Comparison of ENCODE assay signal across 8 cellular contexts in the genomic region with DNA sequence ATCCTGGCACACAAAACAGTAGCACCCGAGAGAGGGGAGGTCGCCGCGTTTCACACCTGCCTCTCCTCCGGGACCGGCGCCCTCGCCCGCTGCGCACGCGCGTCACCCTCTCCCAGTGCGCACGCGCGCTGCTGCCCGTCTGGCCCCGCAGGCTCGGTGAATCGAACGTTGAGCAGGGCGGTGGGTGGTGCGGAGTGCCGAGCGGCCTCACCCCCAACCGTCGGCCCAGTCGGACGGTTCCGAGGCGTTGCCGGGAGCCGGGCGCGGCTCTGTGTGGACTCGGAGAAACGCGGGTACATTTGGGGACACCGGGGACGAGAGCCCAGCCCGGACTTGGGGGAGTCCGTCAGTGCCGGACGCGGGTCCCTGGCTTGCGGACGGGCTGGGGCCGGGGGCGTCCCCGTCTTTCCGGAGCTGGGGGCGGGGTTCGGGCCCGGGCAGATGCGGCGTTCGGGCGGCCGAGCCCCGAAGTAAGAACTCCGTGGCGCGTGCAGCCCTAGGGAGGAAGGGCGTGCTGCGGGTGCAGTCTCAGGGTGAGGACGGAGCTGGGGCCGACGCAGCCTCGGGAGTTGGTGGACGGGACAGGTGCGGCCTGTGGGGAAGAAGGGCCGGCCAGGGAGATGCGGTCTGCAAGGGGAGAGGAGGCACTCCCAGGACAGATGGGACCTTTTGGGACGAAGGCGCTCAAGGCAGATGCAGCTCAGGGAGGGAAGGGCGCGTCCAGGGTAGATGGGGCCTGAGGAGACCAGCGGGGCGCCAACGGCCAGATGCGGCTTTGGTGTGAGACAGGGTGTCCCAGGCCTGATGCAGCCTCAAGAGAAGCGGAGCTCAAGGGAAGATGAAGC. TPM values are rescaled to one million over a fixed set of nuclear protein-coding genes. Genes with fewer than 3 reads are reported as not detected.
A peak's percentile ranks its signal among the peaks of the same experiment; 100 is the strongest.
DNase-seq lines count a peak whose midpoint lies in the region; ATAC-seq, FAIRE-seq and TF ChIP-seq lines count a peak whose summit lies in the region.

A gene with protein sequence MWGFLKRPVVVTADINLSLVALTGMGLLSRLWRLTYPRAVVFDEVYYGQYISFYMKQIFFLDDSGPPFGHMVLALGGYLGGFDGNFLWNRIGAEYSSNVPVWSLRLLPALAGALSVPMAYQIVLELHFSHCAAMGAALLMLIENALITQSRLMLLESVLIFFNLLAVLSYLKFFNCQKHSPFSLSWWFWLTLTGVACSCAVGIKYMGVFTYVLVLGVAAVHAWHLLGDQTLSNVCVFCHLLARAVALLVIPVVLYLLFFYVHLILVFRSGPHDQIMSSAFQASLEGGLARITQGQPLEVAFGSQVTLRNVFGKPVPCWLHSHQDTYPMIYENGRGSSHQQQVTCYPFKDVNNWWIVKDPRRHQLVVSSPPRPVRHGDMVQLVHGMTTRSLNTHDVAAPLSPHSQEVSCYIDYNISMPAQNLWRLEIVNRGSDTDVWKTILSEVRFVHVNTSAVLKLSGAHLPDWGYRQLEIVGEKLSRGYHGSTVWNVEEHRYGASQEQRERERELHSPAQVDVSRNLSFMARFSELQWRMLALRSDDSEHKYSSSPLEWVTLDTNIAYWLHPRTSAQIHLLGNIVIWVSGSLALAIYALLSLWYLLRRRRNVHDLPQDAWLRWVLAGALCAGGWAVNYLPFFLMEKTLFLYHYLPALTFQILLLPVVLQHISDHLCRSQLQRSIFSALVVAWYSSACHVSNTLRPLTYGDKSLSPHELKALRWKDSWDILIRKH (plus strand): TSS at position 138 of the 845 bp plus-strand sequence. CDS start 1,301 bp downstream, outside the sequence.

- FAIRE-seq in A549 (lab: Jason Lieb, UNC) (no peak), kidney (lab: Jason Lieb, UNC) (no peak)

- POLR2A ChIA-PET in A549 (lab: Yijun Ruan, JAX) = no interaction called here

- H3K27ac ChIP-seq in A549 (peak within 1 kb of the TSS; percentile 81 to 94), kidney (ENCODE audit: low read depth in 2 of 2, low read length in 2 of 2) (peak within 1 kb of the TSS; percentile 32 to 37)

- ATAC-seq in A549 = peak; percentile 80 to 88
- ATAC-seq in GM18867 (IDR thresholded peaks at IDR 0.05; ENCODE audit: unreplicated experiment) = peak; percentile 84
- peak; percentile 82 for ATAC-seq in HG03159 (IDR thresholded peaks at IDR 0.05; ENCODE audit: unreplicated experiment)

- H3K36me3 ChIP-seq in kidney (ENCODE audit: control insufficient read depth in 1 of 2, insufficient read depth in 2 of 2, low read length in 2 of 2) = peaks cover 13 to 16% of the 10 kb centered on the region in 2 donors

- TF ChIP-seq RAD21 in A549 (conservative IDR thresholded peaks at IDR 0.05 in 1 of 2, IDR thresholded peaks at IDR 0.05 in 1 of 2) = no peak

- peak within 1 kb of the TSS; percentile 65 to 67 for H3K9ac ChIP-seq in kidney (ENCODE audit: low read length in 2 of 2)

- peak within 1 kb of the TSS; percentile 81 for H3K4me2 ChIP-seq in A549

- TF ChIP-seq EP300 in A549 (IDR thresholded peaks at IDR 0.05) = no peak

- peak; percentile 80 to 90 for DNase-seq in A549 (ENCODE audit: low read depth in 1 of 2, low spot score in 1 of 2)
- DNase-seq in NCI-H2227 treated with DMSO at 0.1 percent for 48 hours (lab: John Stamatoyannopoulos, UW) = peak; percentile 82
- DNase-seq in activated CD4-positive, alpha-beta T cell treated with anti-CD3 and anti-CD28 coated beads for 1 hour = peak; percentile 85
- peak; percentile 34 to 51 for DNase-seq in cerebellar nuclear complex (lab: John Stamatoyannopoulos, UW)
- peak; percentile 95 for DNase-seq in kidney
- DNase-seq in stimulated activated CD4-positive, alpha-beta T cell treated with anti-CD3 and anti-CD28 coated beads, Interleukin-15, amount 100 ng/mL, for 1 hour (ENCODE audit: low read depth in 1 of 2, low spot score in 1 of 2) = peak; percentile 81 to 83

- intact Hi-C loops in kidney (cut with DNase I) = no loop called here

- WGBS in A549 (ENCODE audit: missing lambda C conversion rate) = 6% methylated on average over 39 of the region's 83 CpGs

- no peaks in the 10 kb centered on the region for H3K9me3 ChIP-seq in A549
- H3K9me3 ChIP-seq in kidney (ENCODE audit: control insufficient read depth in 1 of 2, low read length in 2 of 2) = no peaks in the 10 kb centered on the region

- CTCF ChIA-PET in A549 (lab: Yijun Ruan, JAX) = interaction anchor here (0.6 to 2.0 kb wide), 8 partner anchors 13 to 246 kb away, joined by 3 to 7 read pairs (median 5); a partner anchor contains a TSS

- H3K4me1 ChIP-seq in A549 (peaks cover 10% of the 10 kb centered on the region; the same call in 2 of the 3 replicates), kidney (ENCODE audit: control insufficient read depth in 1 of 2, insufficient read depth in 1 of 2, low read depth in 1 of 2, low read length in 2 of 2) (peaks cover 7 to 16% of the 10 kb centered on the region in 2 donors)

- H3K4me3 ChIP-seq in A549 = peak within 1 kb of the TSS; percentile 68
- peak within 1 kb of the TSS; percentile 79 to 89 for H3K4me3 ChIP-seq in kidney (ENCODE audit: low read length in 2 of 2)

- TF ChIP-seq POLR2A in A549 (IDR thresholded peaks at IDR 0.05; ENCODE audit: low read length) = peak; percentile 84

- TF ChIP-seq CTCF in A549 (IDR thresholded peaks at IDR 0.05) = no peak
- peak; percentile 8 for TF ChIP-seq CTCF in kidney (IDR thresholded peaks at IDR 0.05; ENCODE audit: borderline replicate concordance, extremely low read depth, insufficient read depth)

TF ChIP-seq in A549, 52 proteins besides CTCF, POLR2A, EP300 and RAD21:
- TF ChIP-seq, protein P1, sequence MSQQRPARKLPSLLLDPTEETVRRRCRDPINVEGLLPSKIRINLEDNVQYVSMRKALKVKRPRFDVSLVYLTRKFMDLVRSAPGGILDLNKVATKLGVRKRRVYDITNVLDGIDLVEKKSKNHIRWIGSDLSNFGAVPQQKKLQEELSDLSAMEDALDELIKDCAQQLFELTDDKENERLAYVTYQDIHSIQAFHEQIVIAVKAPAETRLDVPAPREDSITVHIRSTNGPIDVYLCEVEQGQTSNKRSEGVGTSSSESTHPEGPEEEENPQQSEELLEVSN (IDR thresholded peaks at IDR 0.05; ENCODE audit: borderline replicate concordance, low read depth) = peak; percentile 84
- TF ChIP-seq JUN (IDR thresholded peaks at IDR 0.05) = peak; percentile 38 to 70; a peak in 3 of 5 replicates
- TF ChIP-seq, protein P2, sequence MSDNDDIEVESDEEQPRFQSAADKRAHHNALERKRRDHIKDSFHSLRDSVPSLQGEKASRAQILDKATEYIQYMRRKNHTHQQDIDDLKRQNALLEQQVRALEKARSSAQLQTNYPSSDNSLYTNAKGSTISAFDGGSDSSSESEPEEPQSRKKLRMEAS (IDR thresholded peaks at IDR 0.05) = peak; percentile 73
- TF ChIP-seq FOSL2 (IDR thresholded peaks at IDR 0.05) = no peak
- TF ChIP-seq FOSL2 (CRISPR knock-in tag; IDR thresholded peaks at IDR 0.05) = no peak
- 0 out of 2 replicates have a peak, but pooled peaks have one; percentile 27 for TF ChIP-seq TFCP2L1 (CRISPR knock-in tag; IDR thresholded peaks at IDR 0.05)

RNA-seq across cellular contexts. Expression of the gene that starts here (rescaled TPM):
- 16.5 and 19.2 TPM in 2 replicates for polyA plus RNA-seq in A549 (2011; rRNA removed)
- polyA plus RNA-seq in A549 (2012; cell fraction: cytosol; rRNA removed) = 18.1 and 20.0 TPM in 2 replicates
- polyA plus RNA-seq in A549 (2012; cell fraction: nucleus; rRNA removed) = 110 and 115 TPM in 2 replicates
- polyA plus RNA-seq in A549 (2017; fragmentation: RNase III; extraction: RNeasy Plus Mini Kit Qiagen cat#74134 plus additional on column Dnase treatment) = 17.7 to 19.9 TPM (median 18.4 TPM) in 3 replicates
- 13.8 and 14.7 TPM in 2 replicates for polyA minus RNA-seq in A549 (2011; rRNA and poly(A)+ RNA removed)
- total RNA-seq in kidney = 36.5 TPM
- 32.3 TPM for polyA plus RNA-seq in kidney (ENCODE audit: insufficient read depth, low read depth, low replicate concordance)

Comparison
In these comparisons a context has a peak if more than half of its experiments do, and no peak if none do; other contexts are left out.
1. Peak in every context shown above with its lines: DNase-seq, ATAC-seq, H3K4me3 ChIP-seq and H3K27ac ChIP-seq.
2. DNase-seq: peak in every context shown above with its lines; median percentile 95 in kidney; 85 in A549; 85 in activated CD4-positive, alpha-beta T cell treated with anti-CD3 and anti-CD28 coated beads for 1 hour; 82 in NCI-H2227 treated with DMSO at 0.1 percent for 48 hours; 82 in stimulated activated CD4-positive, alpha-beta T cell treated with anti-CD3 and anti-CD28 coated beads, Interleukin-15, amount 100 ng/mL, for 1 hour; 42 in cerebellar nuclear complex.